ENCODE assay signal across 8 cellular contexts in genomic region chr4:6986781-6987565, GRCh38. TPM values are rescaled to one million over a fixed set of nuclear protein-coding genes. Genes with fewer than 3 reads are reported as not detected.
DNase-seq lines count a peak whose midpoint lies in the region; ATAC-seq, FAIRE-seq and TF ChIP-seq lines count a peak whose summit lies in the region.

No MANE protein-coding gene starts in this region.

- no peaks in the 10 kb centered on the region for H3K36me3 Mint-ChIP-seq in progenitor cell of endocrine pancreas (ENCODE audit: insufficient read depth)

- H3K9me3 Mint-ChIP-seq in progenitor cell of endocrine pancreas (ENCODE audit: low read depth), result no peaks in the 10 kb centered on the region

- peak overlapping the region; percentile 98 for H3K27ac Mint-ChIP-seq in progenitor cell of endocrine pancreas

- peaks cover 45% of the 10 kb centered on the region for H3K4me1 Mint-ChIP-seq in progenitor cell of endocrine pancreas (ENCODE audit: low read depth)

- H3K27me3 ChIP-seq in adrenal gland, result no peaks in the 10 kb centered on the region
- H3K27me3 ChIP-seq in upper lobe of right lung, result no peaks in the 10 kb centered on the region

- ATAC-seq in HG02763 (IDR thresholded peaks at IDR 0.05; ENCODE audit: unreplicated experiment), result peak; percentile 81
- ATAC-seq in left cardiac atrium, result peak; percentile 96
- ATAC-seq in upper lobe of right lung, result peak; percentile 98

- H3K9me3 ChIP-seq in adrenal gland (replicated peaks in 1 of 3), result no peaks in the 10 kb centered on the region
- no peaks in the 10 kb centered on the region for H3K9me3 ChIP-seq in upper lobe of right lung

- TF ChIP-seq POLR2A in GM12892 (IDR thresholded peaks at IDR 0.05; ENCODE audit: low read depth, low read length) (peak; percentile 58; the same call in 1 of the 2 replicates), adrenal gland (IDR thresholded peaks at IDR 0.05) (peak in 1 of 2 donors; percentile 85)

- H3K4me1 ChIP-seq in adrenal gland (replicated peaks in 1 of 2), result peaks cover 41 to 65% of the 10 kb centered on the region in 2 donors
- H3K4me1 ChIP-seq in upper lobe of right lung, result peaks cover 52% of the 10 kb centered on the region

- peak overlapping the region; percentile 99 for H3K4me3 Mint-ChIP-seq in progenitor cell of endocrine pancreas (ENCODE audit: low read depth)

- H3K36me3 ChIP-seq in adrenal gland (replicated peaks in 1 of 2) (peaks cover 0 to 7% of the 10 kb centered on the region in 2 donors), upper lobe of right lung (no peaks in the 10 kb centered on the region)

- no peaks in the 10 kb centered on the region for H3K27me3 Mint-ChIP-seq in progenitor cell of endocrine pancreas

- peak overlapping the region; percentile 13 to 81 (median 38) for H3K4me3 ChIP-seq in adrenal gland
- peak overlapping the region; percentile 66 for H3K4me3 ChIP-seq in upper lobe of right lung

- intact Hi-C loops in adrenal gland (cut with DNase I), result no loop called here
- intact Hi-C loops in left cardiac atrium (cut with DNase I), result loop anchor here in 1 of 2 donors (2.0 to 10.0 kb wide), 3 partner anchors 58 to 80 kb away; partner anchors contain the start of genes GRPEL1, TADA2B and TBC1D14
- intact Hi-C loops in upper lobe of right lung (cut with DNase I), result no loop called here

- WGBS in adrenal gland, 4 donors, result 0 to 1% (median 1%) methylated on average over 21 to 78 of the region's 78 CpGs

- H3K27ac ChIP-seq in adrenal gland, result peak overlapping the region; percentile 74 to 96 (median 92)
- H3K27ac ChIP-seq in upper lobe of right lung, result peak overlapping the region; percentile 86

- FAIRE-seq in GM12892 (lab: Jason Lieb, UNC), result peak; percentile 73

- DNase-seq in GM12892 (ENCODE audit: insufficient read length), result peak; percentile 90
- peak; percentile 47 for DNase-seq in NCI-H1417 treated with DMSO at 0.1 percent for 48 hours (lab: John Stamatoyannopoulos, UW)
- peak; percentile 92 for DNase-seq in T follicular helper cell (ENCODE audit: low read depth)
- peak; percentile 94 to 97 (median 96) for DNase-seq in adrenal gland
- DNase-seq in left cardiac atrium, result peak; percentile 95
- DNase-seq in progenitor cell of endocrine pancreas (ENCODE audit: low spot score, unreplicated experiment), result peak; percentile 94
- DNase-seq in upper lobe of right lung, result peak; percentile 98

- TF ChIP-seq CTCF in adrenal gland (IDR thresholded peaks at IDR 0.05) (peak in 2 of 6 experiments; percentile 7), progenitor cell of endocrine pancreas (IDR thresholded peaks at IDR 0.05; ENCODE audit: unreplicated experiment) (no peak), upper lobe of right lung (IDR thresholded peaks at IDR 0.05) (no peak)

RNA-seq across cellular contexts. Expression of gene TADA2B, which starts 56.2 kb away (rescaled TPM):
- 5.9 TPM for polyA plus RNA-seq in GM12892 (2012; ENCODE audit: missing spikeins)
- total RNA-seq in adrenal gland (10 to 100 TPM; 28.9 to 60.8 (median 33.2) TPM), left cardiac atrium (10 to 100 TPM; 23.2 to 30.7 TPM), progenitor cell of endocrine pancreas (21.2 and 21.8 TPM in 2 replicates), upper lobe of right lung (23.2 TPM)
- polyA plus RNA-seq in adrenal gland, result 10 to 100 TPM; 13.3 to 26.6 (median 14.9) TPM

Comparison
In these comparisons a context has a peak if more than half of its experiments do, and no peak if none do; other contexts are left out.
1. Peak in every context shown above with its lines: DNase-seq, ATAC-seq, H3K4me3 ChIP-seq and H3K27ac ChIP-seq.
2. DNase-seq: peak in every context shown above with its lines; median percentile 98 in upper lobe of right lung; 96 in adrenal gland; 95 in left cardiac atrium; 94 in progenitor cell of endocrine pancreas; 92 in T follicular helper cell; 90 in GM12892; 47 in NCI-H1417 treated with DMSO at 0.1 percent for 48 hours.